ENCODE assay signal across 19 cellular contexts in the genomic region with DNA sequence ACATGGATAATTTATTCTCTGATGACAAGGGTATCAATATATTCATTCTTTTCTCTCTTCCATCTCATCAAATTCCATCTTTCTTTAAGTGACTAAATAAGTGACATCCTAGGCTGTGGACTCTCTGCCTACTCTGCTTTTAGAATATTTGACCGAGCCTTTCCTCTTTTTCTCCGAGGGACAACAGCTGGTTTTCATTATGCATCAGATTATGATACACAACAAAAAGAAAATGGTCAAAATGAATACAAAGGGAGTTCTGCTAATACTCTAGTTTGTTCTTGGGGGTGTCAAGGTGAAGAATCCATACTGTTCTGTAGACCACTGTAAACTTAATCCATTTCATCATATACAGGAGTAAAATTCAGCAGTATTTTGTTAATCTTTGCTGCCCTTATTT.
"Had no signal": no experiment of that assay in that cellular context is flagged by ENCODE, and none has a peak within 500 bp of the region (broad histone marks: within the 10 kb centered on the region; RNA-seq: fewer than 3 reads in every experiment).

No MANE protein-coding gene starts in this region.

- H3K4me3 ChIP-seq: coronary artery, gastroesophageal sphincter, left lung, lower lobe of right lung, neural progenitor cell, ovary, right atrium auricular region had no signal

- H3K36me3 ChIP-seq: gastroesophageal sphincter, left lung, lower lobe of right lung, neural progenitor cell, ovary, right atrium auricular region had no signal

- H2AFZ ChIP-seq: neural progenitor cell had no signal

- H3K9me3 ChIP-seq: gastroesophageal sphincter, left lung, lower lobe of right lung, ovary, right atrium auricular region had no signal

- H3K4me2 ChIP-seq: neural progenitor cell had no signal

- H3K4me1 ChIP-seq: gastroesophageal sphincter, left lung, lower lobe of right lung, right atrium auricular region had no signal

- H3K9ac ChIP-seq: neural progenitor cell had no signal

- H3K27me3 ChIP-seq: left lung, ovary, right atrium auricular region had no signal

- ATAC-seq: gastroesophageal sphincter; left lung; lower lobe of right lung; natural killer cell treated with Interleukin-12 subunit alpha and Interleukin-12 subunit beta and Interleukin-15 and Interleukin-18, amount 100 ng/mL, for 72 hours had no signal

- DNase-seq: effector CD4-positive, alpha-beta T cell; endodermal cell; erythroblast; immature natural killer cell; left lung; lower lobe of right lung; nucleus accumbens; ovary; stimulated activated CD4-positive, alpha-beta T cell treated with anti-CD3 and anti-CD28 coated beads, Interleukin-12 subunit alpha, Interleukin-12 subunit beta, amount 100 ng/mL, for 4 hours; stimulated activated naive CD4-positive, alpha-beta T cell; trophoblast cell had no signal

- FAIRE-seq: endothelial cell of umbilical vein, keratinocyte, small intestine had no signal

- H3K27ac ChIP-seq: coronary artery, gastroesophageal sphincter, left lung, lower lobe of right lung, neural progenitor cell, ovary, right atrium auricular region had no signal
